Comparison of ENCODE assay signal across 8 cellular contexts in the genomic region with DNA sequence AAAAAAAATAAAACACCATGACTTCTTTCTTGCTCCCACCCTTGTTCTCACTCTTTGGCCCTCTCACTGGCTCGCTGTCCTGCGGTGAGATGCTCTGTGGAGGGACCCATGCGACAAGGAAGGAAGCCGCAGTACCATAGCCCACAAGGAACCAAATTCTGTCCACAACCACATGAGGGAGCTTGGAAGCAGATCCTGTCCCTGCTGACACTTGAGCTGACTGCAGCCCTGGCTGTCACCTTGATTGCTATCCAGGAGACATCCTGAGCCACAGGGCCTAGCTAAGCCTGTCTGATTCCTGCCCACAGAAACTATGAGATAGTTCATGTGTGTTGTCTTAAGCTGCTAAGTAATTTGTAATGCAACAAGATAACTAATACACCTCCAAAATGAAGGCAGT. TPM values are rescaled to one million over a fixed set of nuclear protein-coding genes. Genes with fewer than 3 reads are reported as not detected.
DNase-seq lines count a peak whose midpoint lies in the region; ATAC-seq, FAIRE-seq and TF ChIP-seq lines count a peak whose summit lies in the region.

No MANE protein-coding gene starts in this region.

- DNase-seq in AG09319 (ENCODE audit: extremely low read depth, low read depth): no peak
- no peak for DNase-seq in GM12864 (ENCODE audit: low read depth)
- no peak for DNase-seq in Panc1 (ENCODE audit: low read depth, low spot score)
- DNase-seq in fibroblast of villous mesenchyme (ENCODE audit: low read depth): peak; percentile 52
- no peak for DNase-seq in retinal pigment epithelial cell (ENCODE audit: low read depth)
- DNase-seq in GM12891 (ENCODE audit: insufficient read length, low spot score): no peak
- DNase-seq in NK-92 (lab: John Stamatoyannopoulos, UW; ENCODE audit: unreplicated experiment): no peak

- intact Hi-C loops in Panc1 (cut with micrococcal nuclease; ENCODE audit: unreplicated experiment): no loop called here

- POLR2A ChIA-PET in Panc1 (lab: Charles Lee): no interaction called here

- CTCF ChIA-PET in Panc1 (lab: Charles Lee): interaction anchor here (0.8 to 1.2 kb wide), 2 partner anchors 22 to 98 kb away, joined by 3 to 12 read pairs; a partner anchor contains a TSS

- no peak for FAIRE-seq in GM12891 (lab: Jason Lieb, UNC)

- ATAC-seq in Panc1 (peak; percentile 23; the same call in 1 of the 2 replicates), HG03442 (IDR thresholded peaks at IDR 0.05; ENCODE audit: unreplicated experiment) (no peak)

- H3K36me3 ChIP-seq in Panc1 (ENCODE audit: control insufficient read depth, insufficient read depth, low read length): peaks cover 2% of the 10 kb centered on the region; the same call in 1 of the 2 replicates

- H3K4me3 ChIP-seq in GM12864 (ENCODE audit: low read depth, low read length): no peak overlapping the region
- H3K4me3 ChIP-seq in Panc1 (ENCODE audit: low read depth in 2 of 2, low read length in 2 of 2): no peak overlapping the region
- no peak overlapping the region for H3K4me3 ChIP-seq in fibroblast of villous mesenchyme (ENCODE audit: low read depth, low read length)
- H3K4me3 ChIP-seq in retinal pigment epithelial cell (ENCODE audit: low read length): no peak overlapping the region

- H3K27ac ChIP-seq in Panc1 (ENCODE audit: low read length): no peak overlapping the region

- BruUV-seq in Panc1 (replicated peaks; lab: Mats Ljungman, UMichigan): no TSS peak

- no peaks in the 10 kb centered on the region for H3K9me3 ChIP-seq in Panc1 (ENCODE audit: control insufficient read depth, insufficient read depth, low read depth, low read length)

- in situ Hi-C loops in Panc1 (cut with HindIII; ENCODE audit: low pct_unique_long_range_greater_than_20kb, low sequenced_read_pairs): no loop called here

- TF ChIP-seq CTCF in AG09319 (IDR thresholded peaks at IDR 0.05; ENCODE audit: low read depth, low read length) (peak; percentile 35), GM12864 (IDR thresholded peaks at IDR 0.05; ENCODE audit: low read depth, low read length, missing control alignments) (peak; percentile 17), Panc1 (IDR thresholded peaks at IDR 0.05) (peak; percentile 76), fibroblast of villous mesenchyme (IDR thresholded peaks at IDR 0.05; ENCODE audit: insufficient read depth, low read depth, low read length) (peak; percentile 53), retinal pigment epithelial cell (conservative IDR thresholded peaks at IDR 0.05; ENCODE audit: low read depth, low read length) (peak; percentile 43)

- H3K4me1 ChIP-seq in Panc1 (ENCODE audit: control insufficient read depth, insufficient read depth, low read length): peaks cover 32% of the 10 kb centered on the region

- H3K27me3 ChIP-seq in Panc1 (ENCODE audit: control insufficient read depth, insufficient read depth, low read length): no peaks in the 10 kb centered on the region

- TF ChIP-seq POLR2A in GM12891 (IDR thresholded peaks at IDR 0.05; ENCODE audit: low read depth, low read length): no peak

TF ChIP-seq in GM12891, 5 proteins besides CTCF, POLR2A, EP300 and RAD21:
- TF ChIP-seq POLR2AphosphoS5 (IDR thresholded peaks at IDR 0.05; ENCODE audit: low read depth, low read length) (no peak), SPI1 (IDR thresholded peaks at IDR 0.05; ENCODE audit: low read depth, low read length) (no peak), POU2F2 (IDR thresholded peaks at IDR 0.05; ENCODE audit: low read depth, low read length) (no peak), PAX5 (IDR thresholded peaks at IDR 0.05; ENCODE audit: insufficient read depth, low read length, severe bottlenecking) (no peak), TAF1 (IDR thresholded peaks at IDR 0.05; ENCODE audit: low read depth, low read length) (no peak)

RNA-seq across cellular contexts. Expression of a gene that starts 4.8 kb away (rescaled TPM):
- total RNA-seq in Panc1 (2021; ENCODE audit: unreplicated experiment): 673 TPM
- 986 TPM for polyA plus RNA-seq in Panc1 (2012; ENCODE audit: insufficient read length)
- 21.2 and 76.0 TPM in 2 replicates for total RNA-seq in fibroblast of villous mesenchyme
- polyA plus RNA-seq in GM12891 (2012; ENCODE audit: low read depth, missing spikeins): 8.4 TPM

RNA-seq across cellular contexts. Expression of a gene that starts 14.3 kb away (rescaled TPM):
- not detected for total RNA-seq in Panc1 (2021; ENCODE audit: unreplicated experiment)
- not detected for polyA plus RNA-seq in Panc1 (2012; ENCODE audit: insufficient read length)
- total RNA-seq in fibroblast of villous mesenchyme: not detected in 2 replicates
- 0.19 TPM for polyA plus RNA-seq in GM12891 (2012; ENCODE audit: low read depth, missing spikeins)

RNA-seq across cellular contexts. Expression of a gene that starts 22.0 kb away (rescaled TPM):
- total RNA-seq in Panc1 (2021; ENCODE audit: unreplicated experiment) (170 TPM), fibroblast of villous mesenchyme (21.6 and 108 TPM in 2 replicates)
- polyA plus RNA-seq in Panc1 (2012; ENCODE audit: insufficient read length): 297 TPM
- 0.87 TPM for polyA plus RNA-seq in GM12891 (2012; ENCODE audit: low read depth, missing spikeins)

RNA-seq across cellular contexts. Expression of a gene that starts 28.9 kb away (rescaled TPM):
- total RNA-seq in Panc1 (2021; ENCODE audit: unreplicated experiment) (1.8 TPM), fibroblast of villous mesenchyme (1.3 TPM in 1 of 2 replicates, not detected in the other)
- polyA plus RNA-seq in Panc1 (2012; ENCODE audit: insufficient read length): 6.2 TPM
- polyA plus RNA-seq in GM12891 (2012; ENCODE audit: low read depth, missing spikeins): not detected

RNA-seq across cellular contexts. Expression of a gene that starts 34.9 kb away (rescaled TPM):
- total RNA-seq in Panc1 (2021; ENCODE audit: unreplicated experiment): 52.1 TPM
- polyA plus RNA-seq in Panc1 (2012; ENCODE audit: insufficient read length): 88.8 TPM
- 1.3 and 1.9 TPM in 2 replicates for total RNA-seq in fibroblast of villous mesenchyme
- polyA plus RNA-seq in GM12891 (2012; ENCODE audit: low read depth, missing spikeins): not detected

Comparison
In these comparisons a context has a peak if more than half of its experiments do, and no peak if none do; other contexts are left out.
1. CTCF ChIP-seq: peak in every context shown above with its lines; median percentile 76 in Panc1; 53 in fibroblast of villous mesenchyme; 43 in retinal pigment epithelial cell; 35 in AG09319; 17 in GM12864.